9 cellular contexts compared by ENCODE assay signal in genomic region chr16:48542020-48542473, GRCh38.
DNase-seq lines count a peak whose midpoint lies in the region; ATAC-seq, FAIRE-seq and TF ChIP-seq lines count a peak whose summit lies in the region.
"Had no signal": no experiment of that assay in that cellular context is flagged by ENCODE, and none has a peak within 500 bp of the region (broad histone marks: within the 10 kb centered on the region; RNA-seq: fewer than 3 reads in every experiment).

No MANE protein-coding gene starts in this region.

- H3K4me3 ChIP-seq in foreskin fibroblast (ENCODE audit: low read depth in 1 of 2, low read length in 2 of 2) (no peak overlapping the region), osteoblast (ENCODE audit: insufficient read depth, low read length) (no peak overlapping the region)
- H3K4me3 ChIP-seq: skin epidermis had no signal

- H4K20me1 ChIP-seq in osteoblast (ENCODE audit: insufficient read depth, low read length) = peaks cover 6% of the 10 kb centered on the region

- no peaks in the 10 kb centered on the region for H3K27me3 Mint-ChIP-seq in activated CD4-positive, alpha-beta memory T cell treated with anti-CD3 and anti-CD28 coated beads, Interleukin-2, amount 10 ng/mL, durations not matched to agents 7 days and 5 days

- H3K9me3 Mint-ChIP-seq in activated CD4-positive, alpha-beta memory T cell treated with anti-CD3 and anti-CD28 coated beads, Interleukin-2, amount 10 ng/mL, durations not matched to agents 7 days and 5 days = no peaks in the 10 kb centered on the region

- DNase-seq in DMS114 treated with DMSO at 0.1 percent for 48 hours (lab: John Stamatoyannopoulos, UW; ENCODE audit: unreplicated experiment) (peak; percentile 32), HK-2 (ENCODE audit: unreplicated experiment) (peak; percentile 26), foreskin fibroblast (peak; percentile 57 to 83), osteoblast (ENCODE audit: insufficient read length, low spot score, missing footprints) (peak; percentile 95), RCC 7860 (ENCODE audit: low spot score) (no peak), H54 (ENCODE audit: insufficient read length, low spot score) (no peak)
- no peak for DNase-seq in activated CD4-positive, alpha-beta memory T cell treated with anti-CD3 and anti-CD28 coated beads, Interleukin-2, amount 10 ng/mL, durations not matched to agents 7 days and 5 days

- H3K4me1 Mint-ChIP-seq in activated CD4-positive, alpha-beta memory T cell treated with anti-CD3 and anti-CD28 coated beads, Interleukin-2, amount 10 ng/mL, durations not matched to agents 7 days and 5 days = peaks cover 13% of the 10 kb centered on the region

- H3K27ac Mint-ChIP-seq in activated CD4-positive, alpha-beta memory T cell treated with anti-CD3 and anti-CD28 coated beads, Interleukin-2, amount 10 ng/mL, durations not matched to agents 7 days and 5 days = peak overlapping the region; percentile 21

- no peaks in the 10 kb centered on the region for H3K27me3 ChIP-seq in osteoblast (ENCODE audit: insufficient read depth, low read length)

- CTCF ChIA-PET in activated CD4-positive, alpha-beta memory T cell treated with anti-CD3 and anti-CD28 coated beads, Interleukin-2, amount 10 ng/mL, durations not matched to agents 7 days and 5 days (lab: Charles Lee) = interaction anchor here (1.6 kb wide), 1 partner anchor 81 kb away, joined by 13 read pairs; no protein-coding TSS in a partner anchor

- FAIRE-seq in RCC 7860 (lab: Jason Lieb, UNC) (no peak), H54 (lab: Jason Lieb, UNC) (no peak)

- H3K36me3 ChIP-seq in osteoblast (ENCODE audit: insufficient read depth, low read length) = peaks cover 27% of the 10 kb centered on the region

- H2AFZ ChIP-seq in osteoblast (ENCODE audit: low read length) = no peak overlapping the region

- no peak for TF ChIP-seq POLR2A in H54 (IDR thresholded peaks at IDR 0.05; ENCODE audit: low read depth, low read length)

- H3K9me3 ChIP-seq in osteoblast (ENCODE audit: low read depth, low read length) = no peaks in the 10 kb centered on the region

- peak; percentile 66 for TF ChIP-seq CTCF in foreskin fibroblast (IDR thresholded peaks at IDR 0.05; ENCODE audit: low read depth, low read length)
- TF ChIP-seq CTCF in osteoblast (IDR thresholded peaks at IDR 0.05; ENCODE audit: extremely low read depth, low read depth, low read length) = peak; percentile 72

- H3K36me3 Mint-ChIP-seq in activated CD4-positive, alpha-beta memory T cell treated with anti-CD3 and anti-CD28 coated beads, Interleukin-2, amount 10 ng/mL, durations not matched to agents 7 days and 5 days (ENCODE audit: low read depth) = peaks cover 69% of the 10 kb centered on the region

- H3K4me2 ChIP-seq in osteoblast (ENCODE audit: insufficient read depth, low read length) = peak overlapping the region; percentile 35

- ATAC-seq in HG03457 (IDR thresholded peaks at IDR 0.05; ENCODE audit: unreplicated experiment) = no peak

- H3K27ac ChIP-seq in osteoblast (ENCODE audit: low read depth, low read length) = no peak overlapping the region

- H3K79me2 ChIP-seq in osteoblast (ENCODE audit: insufficient read depth, low read length) = peaks cover 2% of the 10 kb centered on the region

- POLR2A ChIA-PET in activated CD4-positive, alpha-beta memory T cell treated with anti-CD3 and anti-CD28 coated beads, Interleukin-2, amount 10 ng/mL, durations not matched to agents 7 days and 5 days (lab: Charles Lee) = interaction anchor here (0.6 kb wide), 1 partner anchor 157 kb away, joined by 3 read pairs; the partner anchor contains the start of gene SIAH1

- H3K4me1 ChIP-seq in osteoblast (ENCODE audit: insufficient read depth, low read length) = peaks cover 10% of the 10 kb centered on the region

- H3K4me3 Mint-ChIP-seq in activated CD4-positive, alpha-beta memory T cell treated with anti-CD3 and anti-CD28 coated beads, Interleukin-2, amount 10 ng/mL, durations not matched to agents 7 days and 5 days = no peak overlapping the region

Comparison
In these comparisons a context has a peak if more than half of its experiments do, and no peak if none do; other contexts are left out.
1. DNase-seq: peak in DMS114 treated with DMSO at 0.1 percent for 48 hours (single experiment), HK-2 (single experiment), foreskin fibroblast (2 of 2) and osteoblast (single experiment); none in activated CD4-positive, alpha-beta memory T cell treated with anti-CD3 and anti-CD28 coated beads, Interleukin-2, amount 10 ng/mL, durations not matched to agents 7 days and 5 days (single experiment), RCC 7860 (single experiment) and H54 (single experiment).